Comparison of ENCODE assay signal across 1 cellular context in the genomic region with DNA sequence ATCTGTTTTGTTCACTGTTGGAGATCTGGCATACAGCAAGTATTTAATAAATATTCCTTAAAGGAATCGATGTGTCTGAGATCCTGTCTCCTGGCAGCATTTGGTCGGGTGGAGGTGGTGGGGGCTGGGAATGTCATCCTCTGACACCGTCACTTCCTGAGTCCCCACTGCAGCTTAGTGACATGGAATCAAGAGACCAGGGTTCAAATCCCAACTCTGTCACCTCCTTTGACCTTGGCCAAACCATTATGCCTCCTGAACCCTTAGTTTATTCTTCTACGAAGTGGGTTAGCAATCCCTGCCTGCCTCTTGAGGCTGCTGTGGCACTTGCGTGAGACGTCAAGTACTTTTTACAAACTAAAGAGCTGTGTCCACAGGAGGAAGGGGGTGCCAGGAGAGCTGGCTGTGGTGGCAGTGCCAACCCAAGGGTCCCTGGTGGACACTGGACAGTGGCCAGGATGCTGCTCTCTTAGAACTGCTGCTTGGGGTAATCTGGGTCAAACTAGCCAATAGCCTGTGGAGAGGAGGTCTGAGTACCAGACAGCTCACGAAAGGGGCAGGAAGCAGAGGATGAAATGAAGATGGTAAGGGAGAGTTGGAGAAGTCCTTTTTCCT.
A peak's percentile ranks its signal among the peaks of the same experiment; 100 is the strongest.
TF ChIP-seq lines count a peak whose summit lies in the region.

No MANE protein-coding gene starts in this region.

TF ChIP-seq in HepG2, 621 proteins besides CTCF, POLR2A, EP300 and RAD21 (continued from another document):
- TF ChIP-seq LCORL (IDR thresholded peaks at IDR 0.05) (no peak), LCORL (CRISPR knock-in tag; IDR thresholded peaks at IDR 0.05) (no peak), ZMYM3 (CRISPR knock-in tag; IDR thresholded peaks at IDR 0.05) (peak; percentile 75), RXRB (CRISPR knock-in tag; IDR thresholded peaks at IDR 0.05; ENCODE audit: borderline replicate concordance) (peak; percentile 12; the same call in 1 of the 2 replicates), ZNF629 (CRISPR knock-in tag; conservative IDR thresholded peaks at IDR 0.05) (peak; percentile 90), ZNF143 (CRISPR knock-in tag; IDR thresholded peaks at IDR 0.05) (no peak), KDM1A (CRISPR knock-in tag; IDR thresholded peaks at IDR 0.05) (0 out of 2 replicates have a peak, but pooled peaks have one; percentile 18)
